Comparison of ENCODE assay signal across 8 cellular contexts in genomic region chr3:197736491-197737318, GRCh38. TPM values are rescaled to one million over a fixed set of nuclear protein-coding genes. Genes with fewer than 3 reads are reported as not detected.
DNase-seq lines count a peak whose midpoint lies in the region; ATAC-seq and TF ChIP-seq lines count a peak whose summit lies in the region.

Gene RUBCN, minus strand, starts transcription at chr3:197736904. Its CDS starts 185 bp downstream, at chr3:197736719.

- TF ChIP-seq POLR2A in Raji (IDR thresholded peaks at IDR 0.05; ENCODE audit: insufficient read depth, low read depth, low read length) = peak; percentile 81

- ATAC-seq in natural killer cell treated with Interleukin-12 subunit alpha and Interleukin-12 subunit beta and Interleukin-15 and Interleukin-18, amount 100 ng/mL, for 72 hours = peak; percentile 99

- H3K9me3 Mint-ChIP-seq in natural killer cell treated with Interleukin-12 subunit alpha and Interleukin-12 subunit beta and Interleukin-15 and Interleukin-18, amount 100 ng/mL, for 72 hours = no peaks in the 10 kb centered on the region

- H3K36me3 ChIP-seq in H7 (replicated peaks; ENCODE audit: control insufficient read depth, insufficient read depth, low read length) = no peaks in the 10 kb centered on the region

- H3K27me3 Mint-ChIP-seq in natural killer cell treated with Interleukin-12 subunit alpha and Interleukin-12 subunit beta and Interleukin-15 and Interleukin-18, amount 100 ng/mL, for 72 hours = no peaks in the 10 kb centered on the region

- TF ChIP-seq CTCF in fibroblast of pulmonary artery (IDR thresholded peaks at IDR 0.05; ENCODE audit: low read length, missing control alignments) = no peak

- H3K4me1 Mint-ChIP-seq in natural killer cell treated with Interleukin-12 subunit alpha and Interleukin-12 subunit beta and Interleukin-15 and Interleukin-18, amount 100 ng/mL, for 72 hours (ENCODE audit: low read depth in 2 of 2) = peaks cover 24 to 29% of the 10 kb centered on the region in 2 donors

- DNase-seq in ELR (ENCODE audit: low read depth) = peak; percentile 97
- peak; percentile 99 for DNase-seq in H7
- DNase-seq in M059J (ENCODE audit: low read depth) = peak; percentile 97
- peak; percentile 91 for DNase-seq in activated T-helper 9 cell treated with anti-CD3 and anti-CD28 coated beads, Interleukin-2, amount 50 U/mL, for 16 hours (ENCODE audit: low read depth)
- peak; percentile 94 for DNase-seq in fibroblast of pulmonary artery (ENCODE audit: low read depth)
- peak; percentile 97 for DNase-seq in natural killer cell treated with Interleukin-12 subunit alpha and Interleukin-12 subunit beta and Interleukin-15 and Interleukin-18, amount 100 ng/mL, for 72 hours (ENCODE audit: low spot score)
- peak; percentile 96 for DNase-seq in stimulated activated naive CD4-positive, alpha-beta T cell treated with Interleukin-2 at 50 U/mL for 16 hours (lab: John Stamatoyannopoulos, UW)

- H3K36me3 Mint-ChIP-seq in natural killer cell treated with Interleukin-12 subunit alpha and Interleukin-12 subunit beta and Interleukin-15 and Interleukin-18, amount 100 ng/mL, for 72 hours = no peaks in the 10 kb centered on the region

- no peaks in the 10 kb centered on the region for H3K27me3 ChIP-seq in H7 (ENCODE audit: control insufficient read depth, insufficient read depth, low read length)

- peak within 1 kb of the TSS; percentile 97 for H3K4me3 Mint-ChIP-seq in natural killer cell treated with Interleukin-12 subunit alpha and Interleukin-12 subunit beta and Interleukin-15 and Interleukin-18, amount 100 ng/mL, for 72 hours

- peak within 1 kb of the TSS; percentile 81 to 90 for H3K27ac Mint-ChIP-seq in natural killer cell treated with Interleukin-12 subunit alpha and Interleukin-12 subunit beta and Interleukin-15 and Interleukin-18, amount 100 ng/mL, for 72 hours

- H3K4me3 ChIP-seq in H7 (ENCODE audit: insufficient read depth, low read depth, low read length) (peak within 1 kb of the TSS; percentile 84), fibroblast of pulmonary artery (replicated peaks; ENCODE audit: low read depth, low read length) (peak within 1 kb of the TSS; percentile 68)

RNA-seq across cellular contexts. Expression of gene RUBCN, which starts in this region (rescaled TPM):
- 9.6 and 15.5 TPM in 2 replicates for total RNA-seq in H7 (2014; rRNA removed; shearing (Covaris generic))
- 38.7 and 53.1 TPM in 2 replicates for total RNA-seq in M059J (2014; rRNA removed; shearing (Covaris generic))
- 10 to 100 TPM; 42.7 to 59.7 TPM for total RNA-seq in natural killer cell treated with Interleukin-12 subunit alpha and Interleukin-12 subunit beta and Interleukin-15 and Interleukin-18, amount 100 ng/mL, for 72 hours

Comparison
In these comparisons a context has a peak if more than half of its experiments do, and no peak if none do; other contexts are left out.
1. Peak in every context shown above with its lines: DNase-seq, ATAC-seq and H3K4me3 ChIP-seq.